ENCODE assay signal across 1 cellular context in genomic region chr11:86230921-86231320, GRCh38.
TF ChIP-seq lines count a peak whose summit lies in the region.

No MANE protein-coding gene starts in this region.

TF ChIP-seq in endothelial cell of umbilical vein, 7 proteins besides CTCF, POLR2A, EP300 and RAD21 (continued from another document):
- TF ChIP-seq MYC (IDR thresholded peaks at IDR 0.05; ENCODE audit: low read depth, low read length), result no peak
TF ChIP-seq in endothelial cell of umbilical vein: peak in this region for 0.
